2 cellular contexts compared by ENCODE assay signal in genomic region chr14:73888460-73888725, GRCh38.
TF ChIP-seq lines count a peak whose summit lies in the region.

No MANE protein-coding gene starts in this region.

TF ChIP-seq in SK-N-SH, 30 proteins besides CTCF, POLR2A, EP300 and RAD21 (continued from another document):
- TF ChIP-seq MEF2A (IDR thresholded peaks at IDR 0.05; ENCODE audit: borderline replicate concordance, low read depth) (no peak), GABPA (IDR thresholded peaks at IDR 0.05; ENCODE audit: low read depth) (no peak), PBX3 (IDR thresholded peaks at IDR 0.05) (no peak)

TF ChIP-seq in SK-N-SH treated with all-trans-retinoic acid at 6 μM for 48 hours, 23 proteins besides CTCF, POLR2A, EP300 and RAD21 (continued from another document):
- TF ChIP-seq TSHZ2 (CRISPR knock-in tag; IDR thresholded peaks at IDR 0.05): no peak
- no peak for TF ChIP-seq TCF4 (CRISPR knock-in tag; IDR thresholded peaks at IDR 0.05; ENCODE audit: borderline replicate concordance)
- TF ChIP-seq PPARA (CRISPR knock-in tag; IDR thresholded peaks at IDR 0.05; ENCODE audit: borderline replicate concordance): no peak
- no peak for TF ChIP-seq SNAI2 (CRISPR knock-in tag; IDR thresholded peaks at IDR 0.05)
- TF ChIP-seq RARB (CRISPR knock-in tag; IDR thresholded peaks at IDR 0.05): no peak
- TF ChIP-seq POU6F1 (CRISPR knock-in tag; IDR thresholded peaks at IDR 0.05; ENCODE audit: borderline replicate concordance, low read depth): no peak
